ENCODE assay signal across 16 cellular contexts in the genomic region with DNA sequence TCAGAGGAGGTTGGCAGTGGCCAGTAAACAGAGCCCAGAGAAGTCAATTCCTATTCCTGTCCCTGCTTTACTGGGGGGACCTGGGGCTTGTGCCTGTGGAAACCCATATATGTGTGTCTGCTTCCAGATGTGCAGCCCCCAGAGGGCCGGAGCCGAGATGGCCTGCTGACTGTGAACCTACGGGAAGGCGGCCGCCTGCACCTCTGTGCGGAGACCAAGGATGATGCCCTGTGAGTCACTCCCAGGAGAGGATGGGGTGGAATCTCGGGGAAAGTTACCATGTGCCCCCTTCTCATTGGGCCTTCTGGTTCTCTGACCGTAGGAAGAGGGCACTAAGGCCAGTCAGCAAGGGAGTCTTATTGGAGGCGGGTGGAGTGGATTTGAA. TPM values are rescaled to one million over a fixed set of nuclear protein-coding genes. Genes with fewer than 3 reads are reported as not detected.
"Had no signal": no experiment of that assay in that cellular context is flagged by ENCODE, and none has a peak within 500 bp of the region (broad histone marks: within the 10 kb centered on the region; RNA-seq: fewer than 3 reads in every experiment).

No MANE protein-coding gene starts in this region.

- H3K36me3 Mint-ChIP-seq: naive B cell had no signal

- H3K27ac ChIP-seq: foreskin keratinocyte, heart right ventricle, psoas muscle, spleen, upper lobe of left lung had no signal

- H3K36me3 ChIP-seq: heart right ventricle, spleen, upper lobe of left lung had no signal

- H3K9me3 ChIP-seq: heart right ventricle, psoas muscle, spleen, upper lobe of left lung had no signal

- DNase-seq: activated B cell treated with CpG ODN at 0.5 μM for 24 hours; activated CD4-positive, alpha-beta T cell treated with anti-CD3 and anti-CD28 coated beads, Interleukin-2, amount 10 ng/mL, durations not matched to agents 7 days and 5 days; activated naive CD4-positive, alpha-beta T cell treated with anti-CD3 and anti-CD28 coated beads, Interleukin-2, amount 50 U/mL, for 16 hours; activated T-cell treated with anti-CD3 and anti-CD28 coated beads for 4 hours; amniotic stem cell; foreskin keratinocyte; naive B cell; psoas muscle; spleen; stimulated activated CD4-positive, alpha-beta T cell treated with anti-CD3 and anti-CD28 coated beads, Interleukin-1b, Interleukin-23, amount 100 ng/mL, for 48 hours had no signal

- H3K27me3 ChIP-seq: heart right ventricle, spleen, upper lobe of left lung had no signal

- H3K4me3 Mint-ChIP-seq: activated B cell treated with CpG ODN at 0.5 μM for 24 hours; activated CD4-positive, alpha-beta T cell treated with anti-CD3 and anti-CD28 coated beads, Interleukin-2, amount 10 ng/mL, durations not matched to agents 7 days and 5 days; activated T-helper 17 cell treated with anti-CD3 and anti-CD28 coated beads, Interleukin-2, amount 50 U/mL, for 72 hours; naive B cell; stimulated activated memory B cell treated with anti-CD40 and anti-IgM and Interleukin-4, amounts not matched to agents 10 μg/mL and 1 μg/mL and 100 μg/mL, for 72 hours had no signal

- H3K4me1 ChIP-seq: foreskin keratinocyte had no signal

- H3K4me3 ChIP-seq: heart right ventricle, psoas muscle, spleen, upper lobe of left lung had no signal

- ATAC-seq: activated T-helper 17 cell treated with anti-CD3 and anti-CD28 coated beads, Interleukin-2, amount 50 U/mL, for 72 hours; foreskin keratinocyte; psoas muscle; SK-N-SH treated with all-trans-retinoic acid at 6 μM for 48 hours; stimulated activated memory B cell treated with anti-CD40 and anti-IgM and Interleukin-4, amounts not matched to agents 10 μg/mL and 1 μg/mL and 100 μg/mL, for 72 hours had no signal

- H3K9me3 Mint-ChIP-seq: activated B cell treated with CpG ODN at 0.5 μM for 24 hours; activated CD4-positive, alpha-beta T cell treated with anti-CD3 and anti-CD28 coated beads, Interleukin-2, amount 10 ng/mL, durations not matched to agents 7 days and 5 days; activated T-helper 17 cell treated with anti-CD3 and anti-CD28 coated beads, Interleukin-2, amount 50 U/mL, for 72 hours; naive B cell; stimulated activated memory B cell treated with anti-CD40 and anti-IgM and Interleukin-4, amounts not matched to agents 10 μg/mL and 1 μg/mL and 100 μg/mL, for 72 hours had no signal

- H3K27ac Mint-ChIP-seq: activated B cell treated with CpG ODN at 0.5 μM for 24 hours; activated CD4-positive, alpha-beta T cell treated with anti-CD3 and anti-CD28 coated beads, Interleukin-2, amount 10 ng/mL, durations not matched to agents 7 days and 5 days; activated T-helper 17 cell treated with anti-CD3 and anti-CD28 coated beads, Interleukin-2, amount 50 U/mL, for 72 hours; naive B cell; stimulated activated memory B cell treated with anti-CD40 and anti-IgM and Interleukin-4, amounts not matched to agents 10 μg/mL and 1 μg/mL and 100 μg/mL, for 72 hours had no signal

- H3K27me3 Mint-ChIP-seq: activated B cell treated with CpG ODN at 0.5 μM for 24 hours; activated CD4-positive, alpha-beta T cell treated with anti-CD3 and anti-CD28 coated beads, Interleukin-2, amount 10 ng/mL, durations not matched to agents 7 days and 5 days; activated T-helper 17 cell treated with anti-CD3 and anti-CD28 coated beads, Interleukin-2, amount 50 U/mL, for 72 hours; stimulated activated memory B cell treated with anti-CD40 and anti-IgM and Interleukin-4, amounts not matched to agents 10 μg/mL and 1 μg/mL and 100 μg/mL, for 72 hours had no signal

RNA-seq across cellular contexts. Expression of a gene that starts 5.3 kb away (rescaled TPM):
- total RNA-seq: foreskin keratinocyte had no signal
- polyA plus RNA-seq: keratinocyte had no signal
